ENCODE assay signal across 21 cellular contexts in genomic region chr2:130346041-130346740, GRCh38. TPM values are rescaled to one million over a fixed set of nuclear protein-coding genes. Genes with fewer than 3 reads are reported as not detected.
A peak's percentile ranks its signal among the peaks of the same experiment; 100 is the strongest.
DNase-seq lines count a peak whose midpoint lies in the region; ATAC-seq and TF ChIP-seq lines count a peak whose summit lies in the region.
"Had no signal": no experiment of that assay in that cellular context is flagged by ENCODE, and none has a peak within 500 bp of the region (broad histone marks: within the 10 kb centered on the region; RNA-seq: fewer than 3 reads in every experiment).

No MANE protein-coding gene starts in this region.

- H3K4me1 Mint-ChIP-seq in stimulated activated naive CD8-positive, alpha-beta T cell treated with anti-CD3 and anti-CD28 coated beads, Interleukin-15, Interleukin-2, amounts not matched to agents 100 ng/mL and 50 ng/mL, for 24 hours (ENCODE audit: low read depth), result peaks cover 44% of the 10 kb centered on the region
- peaks cover 56% of the 10 kb centered on the region for H3K4me1 Mint-ChIP-seq in stimulated activated naive CD8-positive, alpha-beta T cell treated with anti-CD3 and anti-CD28 coated beads, Interleukin-15, amount 100 ng/mL, for 72 hours
- H3K4me1 Mint-ChIP-seq in effector memory CD8-positive, alpha-beta T cell (ENCODE audit: low read depth in 2 of 2), result peaks cover 15 to 27% of the 10 kb centered on the region in 2 donors

- H3F3A ChIP-seq in PC-9 (ENCODE audit: insufficient read depth, low read depth), result peaks cover 11% of the 10 kb centered on the region; the same call in 1 of the 2 replicates

- H3K36me3 Mint-ChIP-seq in stimulated activated naive CD8-positive, alpha-beta T cell treated with anti-CD3 and anti-CD28 coated beads, Interleukin-15, Interleukin-2, amounts not matched to agents 100 ng/mL and 50 ng/mL, for 24 hours (ENCODE audit: low read depth), result peaks cover 60% of the 10 kb centered on the region
- H3K36me3 Mint-ChIP-seq in effector memory CD8-positive, alpha-beta T cell (ENCODE audit: insufficient read depth), result peaks cover 40% of the 10 kb centered on the region

- no peaks in the 10 kb centered on the region for H3K9me3 ChIP-seq in PC-9 (ENCODE audit: insufficient read depth, low read depth)
- H3K9me3 ChIP-seq: colonic mucosa, Peyer's patch had no signal

- H3K9me2 ChIP-seq in PC-9 (ENCODE audit: insufficient read depth), result no peaks in the 10 kb centered on the region

- H3K27ac Mint-ChIP-seq in stimulated activated naive CD8-positive, alpha-beta T cell treated with anti-CD3 and anti-CD28 coated beads, Interleukin-15, Interleukin-2, amounts not matched to agents 100 ng/mL and 50 ng/mL, for 24 hours, result peak overlapping the region; percentile 76
- H3K27ac Mint-ChIP-seq in stimulated activated naive CD8-positive, alpha-beta T cell treated with anti-CD3 and anti-CD28 coated beads, Interleukin-15, amount 100 ng/mL, for 72 hours, result no peak overlapping the region
- H3K27ac Mint-ChIP-seq in effector memory CD8-positive, alpha-beta T cell, result peak overlapping the region; percentile 44 to 68
- H3K27ac Mint-ChIP-seq: CD8-positive, alpha-beta memory T cell had no signal

- CTCF ChIA-PET in PC-9 (lab: Charles Lee), result no interaction called here

- no peaks in the 10 kb centered on the region for H3K27me3 Mint-ChIP-seq in stimulated activated naive CD8-positive, alpha-beta T cell treated with anti-CD3 and anti-CD28 coated beads, Interleukin-15, Interleukin-2, amounts not matched to agents 100 ng/mL and 50 ng/mL, for 24 hours
- H3K27me3 Mint-ChIP-seq in stimulated activated naive CD8-positive, alpha-beta T cell treated with anti-CD3 and anti-CD28 coated beads, Interleukin-15, amount 100 ng/mL, for 72 hours, result no peaks in the 10 kb centered on the region
- H3K27me3 Mint-ChIP-seq in effector memory CD8-positive, alpha-beta T cell, result no peaks in the 10 kb centered on the region
- H3K27me3 Mint-ChIP-seq: activated B cell treated with CpG ODN at 0.5 μM for 24 hours; CD8-positive, alpha-beta memory T cell had no signal

- BruUV-seq in PC-9 (replicated peaks; lab: Mats Ljungman, UMichigan), result no TSS peak

- no peak overlapping the region for H3K4me3 Mint-ChIP-seq in stimulated activated naive CD8-positive, alpha-beta T cell treated with anti-CD3 and anti-CD28 coated beads, Interleukin-15, Interleukin-2, amounts not matched to agents 100 ng/mL and 50 ng/mL, for 24 hours
- no peak overlapping the region for H3K4me3 Mint-ChIP-seq in stimulated activated naive CD8-positive, alpha-beta T cell treated with anti-CD3 and anti-CD28 coated beads, Interleukin-15, amount 100 ng/mL, for 72 hours
- H3K4me3 Mint-ChIP-seq in effector memory CD8-positive, alpha-beta T cell, result no peak overlapping the region
- H3K4me3 Mint-ChIP-seq: activated B cell treated with CpG ODN at 0.5 μM for 24 hours had no signal

- H3K4me3 ChIP-seq in PC-9, result no peak overlapping the region
- H3K4me3 ChIP-seq: colonic mucosa, Peyer's patch had no signal

- H3K4me1 ChIP-seq in PC-9 (replicated peaks; ENCODE audit: insufficient read depth), result peaks cover 8% of the 10 kb centered on the region; the same call in 1 of the 2 replicates

- H3K27ac ChIP-seq in PC-9, result no peak overlapping the region
- H3K27ac ChIP-seq: colonic mucosa, Peyer's patch had no signal

- no peaks in the 10 kb centered on the region for H3K27me3 ChIP-seq in PC-9 (ENCODE audit: insufficient read depth, low read depth)
- H3K27me3 ChIP-seq: colonic mucosa, Peyer's patch had no signal

- ATAC-seq in stimulated activated naive CD8-positive, alpha-beta T cell treated with anti-CD3 and anti-CD28 coated beads, Interleukin-15, amount 100 ng/mL, for 72 hours, result no peak
- ATAC-seq in effector memory CD8-positive, alpha-beta T cell (replicated peaks), result no peak
- ATAC-seq in GM21576 (IDR thresholded peaks at IDR 0.05; ENCODE audit: unreplicated experiment), result no peak
- ATAC-seq: right cardiac atrium had no signal

- no peak for TF ChIP-seq CTCF in PC-9 (conservative IDR thresholded peaks at IDR 0.05)

- H3K9me3 Mint-ChIP-seq in stimulated activated naive CD8-positive, alpha-beta T cell treated with anti-CD3 and anti-CD28 coated beads, Interleukin-15, Interleukin-2, amounts not matched to agents 100 ng/mL and 50 ng/mL, for 24 hours, result no peaks in the 10 kb centered on the region
- no peaks in the 10 kb centered on the region for H3K9me3 Mint-ChIP-seq in stimulated activated naive CD8-positive, alpha-beta T cell treated with anti-CD3 and anti-CD28 coated beads, Interleukin-15, amount 100 ng/mL, for 72 hours
- H3K9me3 Mint-ChIP-seq in effector memory CD8-positive, alpha-beta T cell, result no peaks in the 10 kb centered on the region
- H3K9me3 Mint-ChIP-seq: activated B cell treated with CpG ODN at 0.5 μM for 24 hours; CD8-positive, alpha-beta memory T cell had no signal

- H3K36me3 ChIP-seq in PC-9 (ENCODE audit: low read depth), result peaks cover 8% of the 10 kb centered on the region; the same call in 1 of the 2 replicates

- no peak overlapping the region for H2AFZ ChIP-seq in PC-9

- POLR2A ChIA-PET in PC-9 (lab: Charles Lee; ENCODE audit: unreplicated experiment), result no interaction called here

- H3K4me2 ChIP-seq in PC-9, result no peak overlapping the region

- DNase-seq in stimulated activated naive CD8-positive, alpha-beta T cell treated with anti-CD3 and anti-CD28 coated beads, Interleukin-15, amount 100 ng/mL, for 72 hours, result no peak
- DNase-seq in SK-N-DZ (ENCODE audit: low spot score) (peak; percentile 0), CD1c-positive myeloid dendritic cell (ENCODE audit: extremely low spot score) (no peak), PC-9 (no peak)
- DNase-seq in effector memory CD8-positive, alpha-beta T cell, result no peak
- DNase-seq: activated B cell treated with CpG ODN at 0.5 μM for 24 hours; activated T-cell treated with anti-CD3 and anti-CD28 coated beads for 4 hours; CD8-positive, alpha-beta memory T cell; colonic mucosa; effector memory CD4-positive, alpha-beta T cell; foreskin fibroblast; NCI-H187; NCI-H2171; NCI-H510A treated with DMSO at 0.1 percent for 48 hours; NK-92 treated with Interleukin-12 subunit alpha and Interleukin-12 subunit beta, amount 100 ng/mL, for 24 hours; Peyer's patch; SHP77 treated with DMSO at 0.1 percent for 48 hours; stimulated activated CD4-positive, alpha-beta T cell treated with anti-CD3 and anti-CD28 coated beads, Interleukin-2, amount 100 ng/mL, for 48 hours had no signal

- peaks cover 9% of the 10 kb centered on the region for H4K20me1 ChIP-seq in PC-9 (ENCODE audit: insufficient read depth)

- intact Hi-C loops in PC-9 (cut with micrococcal nuclease; ENCODE audit: unreplicated experiment), result no loop called here

- H3K79me2 ChIP-seq in PC-9 (ENCODE audit: low read depth), result peaks cover 19% of the 10 kb centered on the region

RNA-seq across cellular contexts. Expression of gene IMP4, which starts 3.5 kb away (rescaled TPM):
- 94.4 and 107 TPM in 2 replicates for polyA plus RNA-seq in SK-N-DZ (2014; cell fraction: cytosol; rRNA removed)
- 191 and 217 TPM in 2 replicates for polyA plus RNA-seq in SK-N-DZ (2014; cell fraction: nucleus; rRNA removed)
- total RNA-seq in PC-9 (2021), result 76.8 and 82.6 TPM in 2 replicates

RNA-seq across cellular contexts. Expression of gene PTPN18, which starts 9.7 kb away (rescaled TPM):
- 11.8 and 12.5 TPM in 2 replicates for polyA plus RNA-seq in SK-N-DZ (2014; cell fraction: cytosol; rRNA removed)
- 15.3 and 46.9 TPM in 2 replicates for polyA plus RNA-seq in SK-N-DZ (2014; cell fraction: nucleus; rRNA removed)
- total RNA-seq in PC-9 (2021), result 54.5 and 55.9 TPM in 2 replicates

Comparison
In these comparisons a context has a peak if more than half of its experiments do, and no peak if none do; other contexts are left out.
1. H3K27ac Mint-ChIP-seq: peak in stimulated activated naive CD8-positive, alpha-beta T cell treated with anti-CD3 and anti-CD28 coated beads, Interleukin-15, Interleukin-2, amounts not matched to agents 100 ng/mL and 50 ng/mL, for 24 hours (single experiment) and effector memory CD8-positive, alpha-beta T cell (2 of 2); none in stimulated activated naive CD8-positive, alpha-beta T cell treated with anti-CD3 and anti-CD28 coated beads, Interleukin-15, amount 100 ng/mL, for 72 hours (0 of 2).